ENCODE assay signal across 20 cellular contexts in the genomic region with DNA sequence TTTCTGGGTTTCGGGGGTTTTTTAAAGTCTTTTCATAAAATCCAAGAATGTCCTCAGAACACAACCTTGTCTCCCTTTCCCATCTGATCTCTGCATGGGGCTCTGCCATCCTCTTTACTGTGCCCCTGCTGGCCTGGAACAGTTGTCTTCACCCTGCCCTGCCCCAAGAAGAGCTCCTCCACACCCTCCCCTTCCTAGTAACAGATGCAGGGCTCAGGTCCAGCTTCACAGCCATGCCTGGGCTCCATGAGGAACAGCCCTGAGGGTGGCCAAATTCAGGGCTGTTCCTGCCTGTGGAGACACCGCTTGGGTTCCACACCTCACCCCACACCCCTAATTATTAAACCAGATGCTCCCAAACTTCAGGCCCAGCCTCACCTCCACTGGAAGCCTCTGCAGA. TPM values are rescaled to one million over a fixed set of nuclear protein-coding genes. Genes with fewer than 3 reads are reported as not detected.
DNase-seq lines count a peak whose midpoint lies in the region; ATAC-seq and TF ChIP-seq lines count a peak whose summit lies in the region.
"Had no signal": no experiment of that assay in that cellular context is flagged by ENCODE, and none has a peak within 500 bp of the region (broad histone marks: within the 10 kb centered on the region; RNA-seq: fewer than 3 reads in every experiment).

No MANE protein-coding gene starts in this region.

- peaks cover 10 to 42% (median 26%) of the 10 kb centered on the region in 4 donors for H3K4me1 Mint-ChIP-seq in CD4-positive, CD25-positive, alpha-beta regulatory T cell
- H3K4me1 Mint-ChIP-seq in GM23338: no peaks in the 10 kb centered on the region; the same call in 2 of the 3 replicates
- peaks cover 34% of the 10 kb centered on the region for H3K4me1 Mint-ChIP-seq in activated T-helper 1 cell treated with anti-CD3 and anti-CD28 coated beads, Interleukin-12 subunit alpha, Interleukin-12 subunit beta, Interleukin-2, Interleukin-4 antibody, amounts not matched to agents 30 ng/mL and 10 ng/mL and 1 ng/mL, durations not matched to agents 14 hours and 24 hours and 36 hours (ENCODE audit: low read depth)
- peaks cover 32% of the 10 kb centered on the region for H3K4me1 Mint-ChIP-seq in memory B cell
- peaks cover 3% of the 10 kb centered on the region for H3K4me1 Mint-ChIP-seq in osteocyte (ENCODE audit: unreplicated experiment)

- no peak for ATAC-seq in CD4-positive, CD25-positive, alpha-beta regulatory T cell (ENCODE audit: low read depth in 2 of 2)
- peak; percentile 78 for ATAC-seq in GM23338
- no peak for ATAC-seq in memory B cell (ENCODE audit: low read depth)
- no peak for ATAC-seq in HG03520 (IDR thresholded peaks at IDR 0.05; ENCODE audit: unreplicated experiment)

- TF ChIP-seq CTCF in GM23338 (conservative IDR thresholded peaks at IDR 0.05; ENCODE audit: low read depth in 2 of 2) (no peak), osteocyte (IDR thresholded peaks at IDR 0.05) (no peak)

- H3K4me2 ChIP-seq in GM23338: no peak overlapping the region

- no peaks in the 10 kb centered on the region for H3K9me3 ChIP-seq in CD4-positive, CD25-positive, alpha-beta regulatory T cell (ENCODE audit: control insufficient read depth in 2 of 2, low read length in 2 of 2)
- H3K9me3 ChIP-seq: tibial artery had no signal

- H3K36me3 ChIP-seq in CD4-positive, CD25-positive, alpha-beta regulatory T cell (ENCODE audit: control insufficient read depth, insufficient read depth, low read length): peaks cover 44% of the 10 kb centered on the region
- H3K36me3 ChIP-seq in GM23338 (ENCODE audit: insufficient read depth): no peaks in the 10 kb centered on the region

- H4K20me1 ChIP-seq in GM23338 (replicated peaks; ENCODE audit: insufficient read depth): 0 out of 2 replicates have a peak, but pooled peaks cover 4% of the 10 kb centered on the region

- intact Hi-C loops in activated T-helper 1 cell treated with anti-CD3 and anti-CD28 coated beads, Interleukin-12 subunit alpha, Interleukin-12 subunit beta, Interleukin-2, Interleukin-4 antibody, amounts not matched to agents 30 ng/mL and 10 ng/mL and 1 ng/mL, durations not matched to agents 14 hours and 24 hours and 36 hours (cut with micrococcal nuclease): no loop called here

- H3K27ac Mint-ChIP-seq in CD4-positive, CD25-positive, alpha-beta regulatory T cell: peak overlapping the region; percentile 5 to 62 (median 47)
- H3K27ac Mint-ChIP-seq in GM23338: peak overlapping the region; percentile 83; the same call in 1 of the 2 replicates
- H3K27ac Mint-ChIP-seq in activated T-helper 1 cell treated with anti-CD3 and anti-CD28 coated beads, Interleukin-12 subunit alpha, Interleukin-12 subunit beta, Interleukin-2, Interleukin-4 antibody, amounts not matched to agents 30 ng/mL and 10 ng/mL and 1 ng/mL, durations not matched to agents 14 hours and 24 hours and 36 hours: peak overlapping the region; percentile 29
- H3K27ac Mint-ChIP-seq in memory B cell: peak overlapping the region; percentile 19
- no peak overlapping the region for H3K27ac Mint-ChIP-seq in osteocyte (ENCODE audit: unreplicated experiment)

- H3K36me3 Mint-ChIP-seq in CD4-positive, CD25-positive, alpha-beta regulatory T cell: peaks cover 27% of the 10 kb centered on the region
- H3K36me3 Mint-ChIP-seq in GM23338 (ENCODE audit: low read depth): peaks cover 11% of the 10 kb centered on the region
- peaks cover 17% of the 10 kb centered on the region for H3K36me3 Mint-ChIP-seq in activated T-helper 1 cell treated with anti-CD3 and anti-CD28 coated beads, Interleukin-12 subunit alpha, Interleukin-12 subunit beta, Interleukin-2, Interleukin-4 antibody, amounts not matched to agents 30 ng/mL and 10 ng/mL and 1 ng/mL, durations not matched to agents 14 hours and 24 hours and 36 hours (ENCODE audit: low read depth)
- peaks cover 9% of the 10 kb centered on the region for H3K36me3 Mint-ChIP-seq in memory B cell
- peaks cover 10% of the 10 kb centered on the region for H3K36me3 Mint-ChIP-seq in osteocyte (ENCODE audit: unreplicated experiment)

- no peak overlapping the region for H3K4me3 ChIP-seq in CD4-positive, CD25-positive, alpha-beta regulatory T cell (ENCODE audit: low read depth, low read length)
- H3K4me3 ChIP-seq in GM23338: no peak overlapping the region
- H3K4me3 ChIP-seq: tibial artery had no signal

- no peak overlapping the region for H2AFZ ChIP-seq in GM23338

- no peaks in the 10 kb centered on the region for H3K27me3 Mint-ChIP-seq in CD4-positive, CD25-positive, alpha-beta regulatory T cell
- H3K27me3 Mint-ChIP-seq in GM23338 (ENCODE audit: insufficient read depth, low read depth, poor library complexity) (peaks cover 5% of the 10 kb centered on the region), memory B cell (no peaks in the 10 kb centered on the region), osteocyte (ENCODE audit: unreplicated experiment) (no peaks in the 10 kb centered on the region)
- no peaks in the 10 kb centered on the region for H3K27me3 Mint-ChIP-seq in activated T-helper 1 cell treated with anti-CD3 and anti-CD28 coated beads, Interleukin-12 subunit alpha, Interleukin-12 subunit beta, Interleukin-2, Interleukin-4 antibody, amounts not matched to agents 30 ng/mL and 10 ng/mL and 1 ng/mL, durations not matched to agents 14 hours and 24 hours and 36 hours (ENCODE audit: insufficient read depth)

- no peak for DNase-seq in CD4-positive, CD25-positive, alpha-beta regulatory T cell
- DNase-seq in GM23338 (ENCODE audit: low spot score) (no peak), memory B cell (ENCODE audit: low spot score in 2 of 2) (no peak), activated gamma-delta T cell (lab: John Stamatoyannopoulos, UW) (no peak), SHP77 treated with DMSO at 0.1 percent for 48 hours (lab: John Stamatoyannopoulos, UW) (no peak), osteocyte (ENCODE audit: extremely low spot score, unreplicated experiment) (no peak)
- no peak for DNase-seq in activated T-helper 1 cell treated with anti-CD3 and anti-CD28 coated beads, Interleukin-12 subunit alpha, Interleukin-12 subunit beta, Interleukin-2, Interleukin-4 antibody, amounts not matched to agents 30 ng/mL and 10 ng/mL and 1 ng/mL, durations not matched to agents 14 hours and 24 hours and 36 hours (ENCODE audit: low spot score)
- DNase-seq: activated CD8-positive, alpha-beta memory T cell treated with anti-CD3 and anti-CD28 coated beads, Interleukin-2, amount 50 U/mL, for 4 hours; amygdala; kidney glomerular epithelial cell; MM.1S; NCI-H2029; NCI-H774; tibial artery had no signal

- no peak overlapping the region for H3K27ac ChIP-seq in CD4-positive, CD25-positive, alpha-beta regulatory T cell (ENCODE audit: insufficient read depth, low read length, poor library complexity, severe bottlenecking)
- no peak overlapping the region for H3K27ac ChIP-seq in GM23338 (ENCODE audit: low read depth)
- H3K27ac ChIP-seq: epithelial cell of prostate, tibial artery had no signal

- no peaks in the 10 kb centered on the region for H3K9me2 ChIP-seq in GM23338 (ENCODE audit: insufficient read depth)

- no peaks in the 10 kb centered on the region for H3K27me3 ChIP-seq in CD4-positive, CD25-positive, alpha-beta regulatory T cell (ENCODE audit: control insufficient read depth, insufficient read depth, low read length)
- H3K27me3 ChIP-seq in GM23338 (ENCODE audit: insufficient read depth): no peaks in the 10 kb centered on the region
- H3K27me3 ChIP-seq: tibial artery had no signal

- H3K9me3 Mint-ChIP-seq in CD4-positive, CD25-positive, alpha-beta regulatory T cell: no peaks in the 10 kb centered on the region
- H3K9me3 Mint-ChIP-seq in GM23338 (no peaks in the 10 kb centered on the region), memory B cell (no peaks in the 10 kb centered on the region), osteocyte (ENCODE audit: unreplicated experiment) (no peaks in the 10 kb centered on the region)
- H3K9me3 Mint-ChIP-seq in activated T-helper 1 cell treated with anti-CD3 and anti-CD28 coated beads, Interleukin-12 subunit alpha, Interleukin-12 subunit beta, Interleukin-2, Interleukin-4 antibody, amounts not matched to agents 30 ng/mL and 10 ng/mL and 1 ng/mL, durations not matched to agents 14 hours and 24 hours and 36 hours: no peaks in the 10 kb centered on the region
- H3K9me3 Mint-ChIP-seq: CD14-positive monocyte had no signal

- H3K79me2 ChIP-seq in GM23338 (replicated peaks; ENCODE audit: insufficient read depth): peaks cover 10% of the 10 kb centered on the region; the same call in 1 of the 2 replicates

- H3K4me3 Mint-ChIP-seq in CD4-positive, CD25-positive, alpha-beta regulatory T cell: peak overlapping the region in 2 of 4 donors; percentile 15 to 28
- H3K4me3 Mint-ChIP-seq in GM23338: no peak overlapping the region
- no peak overlapping the region for H3K4me3 Mint-ChIP-seq in activated T-helper 1 cell treated with anti-CD3 and anti-CD28 coated beads, Interleukin-12 subunit alpha, Interleukin-12 subunit beta, Interleukin-2, Interleukin-4 antibody, amounts not matched to agents 30 ng/mL and 10 ng/mL and 1 ng/mL, durations not matched to agents 14 hours and 24 hours and 36 hours
- peak overlapping the region; percentile 34 for H3K4me3 Mint-ChIP-seq in memory B cell
- H3K4me3 Mint-ChIP-seq in osteocyte (ENCODE audit: unreplicated experiment): no peak overlapping the region
- H3K4me3 Mint-ChIP-seq: CD14-positive monocyte had no signal

- peaks cover 29% of the 10 kb centered on the region for H3K4me1 ChIP-seq in CD4-positive, CD25-positive, alpha-beta regulatory T cell (ENCODE audit: control insufficient read depth, insufficient read depth, low read length, poor library complexity, severe bottlenecking)
- H3K4me1 ChIP-seq in GM23338 (ENCODE audit: insufficient read depth): no peaks in the 10 kb centered on the region

- H3F3A ChIP-seq in GM23338 (replicated peaks; ENCODE audit: low read depth): no peaks in the 10 kb centered on the region

RNA-seq across cellular contexts. Expression of a gene that starts 12.9 kb away (rescaled TPM):
- total RNA-seq in CD4-positive, CD25-positive, alpha-beta regulatory T cell: 54.4 TPM
- 10 to 100 TPM; 22.5 to 38.1 (median 34.7) TPM for polyA plus RNA-seq in CD4-positive, CD25-positive, alpha-beta regulatory T cell
- 32.6 and 35.4 TPM in 2 replicates for total RNA-seq in GM23338 (2014; rRNA removed; shearing (Covaris generic))
- polyA plus RNA-seq in GM23338 (2016; fragmentation: Nextera tagmentation; extraction: Ambion mirVana): 19.3 and 20.3 TPM in 2 replicates
- total RNA-seq in activated T-helper 1 cell treated with anti-CD3 and anti-CD28 coated beads, Interleukin-12 subunit alpha, Interleukin-12 subunit beta, Interleukin-2, Interleukin-4 antibody, amounts not matched to agents 30 ng/mL and 10 ng/mL and 1 ng/mL, durations not matched to agents 14 hours and 24 hours and 36 hours: 52.1 and 52.4 TPM in 2 replicates
- total RNA-seq in osteocyte: 30.6 and 32.4 TPM in 2 replicates

RNA-seq across cellular contexts. Expression of a gene that starts 17.3 kb away (rescaled TPM):
- 107 TPM for total RNA-seq in CD4-positive, CD25-positive, alpha-beta regulatory T cell
- 100 to 1,000 TPM; 145 to 194 (median 159) TPM for polyA plus RNA-seq in CD4-positive, CD25-positive, alpha-beta regulatory T cell
- 51.3 and 64.9 TPM in 2 replicates for total RNA-seq in GM23338 (2014; rRNA removed; shearing (Covaris generic))
- polyA plus RNA-seq in GM23338 (2016; fragmentation: Nextera tagmentation; extraction: Ambion mirVana): 34.7 and 35.8 TPM in 2 replicates
- 93.7 and 103 TPM in 2 replicates for total RNA-seq in activated T-helper 1 cell treated with anti-CD3 and anti-CD28 coated beads, Interleukin-12 subunit alpha, Interleukin-12 subunit beta, Interleukin-2, Interleukin-4 antibody, amounts not matched to agents 30 ng/mL and 10 ng/mL and 1 ng/mL, durations not matched to agents 14 hours and 24 hours and 36 hours
- 65.0 and 73.4 TPM in 2 replicates for total RNA-seq in osteocyte

RNA-seq across cellular contexts. Expression of a gene that starts 29.4 kb away (rescaled TPM):
- total RNA-seq in CD4-positive, CD25-positive, alpha-beta regulatory T cell: 0.35 TPM
- not detected for polyA plus RNA-seq in CD4-positive, CD25-positive, alpha-beta regulatory T cell
- total RNA-seq in GM23338 (2014; rRNA removed; shearing (Covaris generic)): 0.62 and 0.66 TPM in 2 replicates
- polyA plus RNA-seq in GM23338 (2016; fragmentation: Nextera tagmentation; extraction: Ambion mirVana): 0.21 TPM in 1 of 2 replicates, not detected in the other
- total RNA-seq in activated T-helper 1 cell treated with anti-CD3 and anti-CD28 coated beads, Interleukin-12 subunit alpha, Interleukin-12 subunit beta, Interleukin-2, Interleukin-4 antibody, amounts not matched to agents 30 ng/mL and 10 ng/mL and 1 ng/mL, durations not matched to agents 14 hours and 24 hours and 36 hours: 0.17 and 0.29 TPM in 2 replicates
- total RNA-seq in osteocyte: not detected in 2 replicates
- total RNA-seq: G401, mononuclear cell, pulmonary artery endothelial cell had no signal
- polyA plus RNA-seq: CD14-positive monocyte had no signal

RNA-seq across cellular contexts. Expression of a gene that starts 34.0 kb away (rescaled TPM):
- total RNA-seq in CD4-positive, CD25-positive, alpha-beta regulatory T cell: 49.6 TPM
- polyA plus RNA-seq in CD4-positive, CD25-positive, alpha-beta regulatory T cell: 100 to 1,000 TPM in 2 of 4 donors, 10 to 100 TPM in 2; 77.2 to 108 (median 100.0) TPM
- 67.5 and 74.2 TPM in 2 replicates for total RNA-seq in GM23338 (2014; rRNA removed; shearing (Covaris generic))
- 18.0 and 21.2 TPM in 2 replicates for polyA plus RNA-seq in GM23338 (2016; fragmentation: Nextera tagmentation; extraction: Ambion mirVana)
- 57.7 and 62.8 TPM in 2 replicates for total RNA-seq in activated T-helper 1 cell treated with anti-CD3 and anti-CD28 coated beads, Interleukin-12 subunit alpha, Interleukin-12 subunit beta, Interleukin-2, Interleukin-4 antibody, amounts not matched to agents 30 ng/mL and 10 ng/mL and 1 ng/mL, durations not matched to agents 14 hours and 24 hours and 36 hours
- 30.1 TPM in 2 replicates for total RNA-seq in osteocyte

RNA-seq across cellular contexts. Expression of a gene that starts 43.2 kb away (rescaled TPM):
- not detected for total RNA-seq in CD4-positive, CD25-positive, alpha-beta regulatory T cell
- not detected for polyA plus RNA-seq in CD4-positive, CD25-positive, alpha-beta regulatory T cell
- total RNA-seq in GM23338 (2014; rRNA removed; shearing (Covaris generic)): not detected in 2 replicates
- not detected in 2 replicates for polyA plus RNA-seq in GM23338 (2016; fragmentation: Nextera tagmentation; extraction: Ambion mirVana)
- 0.75 and 0.93 TPM in 2 replicates for total RNA-seq in activated T-helper 1 cell treated with anti-CD3 and anti-CD28 coated beads, Interleukin-12 subunit alpha, Interleukin-12 subunit beta, Interleukin-2, Interleukin-4 antibody, amounts not matched to agents 30 ng/mL and 10 ng/mL and 1 ng/mL, durations not matched to agents 14 hours and 24 hours and 36 hours
- total RNA-seq in osteocyte: not detected in 2 replicates
- total RNA-seq: G401, pulmonary artery endothelial cell had no signal
- polyA plus RNA-seq: CD14-positive monocyte had no signal
